In genomic region chr3:100184960-100185566, GRCh38 we compare ENCODE assay signal across 21 cellular contexts.
A peak's percentile ranks its signal among the peaks of the same experiment; 100 is the strongest.
DNase-seq lines count a peak whose midpoint lies in the region; ATAC-seq and FAIRE-seq lines count a peak whose summit lies in the region.
"Had no signal": no experiment of that assay in that cellular context is flagged by ENCODE, and none has a peak within 500 bp of the region (broad histone marks: within the 10 kb centered on the region; RNA-seq: fewer than 3 reads in every experiment).

No MANE protein-coding gene starts in this region.

- DNase-seq in Right ventricle myocardium inferior (ENCODE audit: missing footprints) (no peak), cardiac septum (ENCODE audit: low spot score) (no peak), dermis blood vessel endothelial cell (peak; percentile 12), GM19240 (ENCODE audit: insufficient read length, low spot score) (no peak), cerebellar cortex (ENCODE audit: low spot score) (no peak), RCC 7860 (ENCODE audit: low spot score) (no peak)
- DNase-seq: activated CD8-positive, alpha-beta memory T cell treated with anti-CD3 and anti-CD28 coated beads for 24 hours; activated naive CD8-positive, alpha-beta T cell treated with anti-CD3 and anti-CD28 coated beads, Interleukin-2, amount 50 U/mL, for 24 hours; CD4-positive, alpha-beta memory T cell; DMS53; naive B cell; NCI-H2081; SHP77 treated with DMSO at 0.1 percent for 48 hours; T-helper 2 cell had no signal

- peak overlapping the region; percentile 9 to 10 for H3K27ac ChIP-seq in mucosa of rectum (ENCODE audit: low read depth in 2 of 2, low read length in 2 of 2)
- H3K27ac ChIP-seq: parathyroid adenoma, thoracic aorta had no signal

- H3K4me3 ChIP-seq in mucosa of rectum (ENCODE audit: low read length in 2 of 2), result no peak overlapping the region
- H3K4me3 ChIP-seq: thoracic aorta had no signal

- no peak overlapping the region for H3K9ac ChIP-seq in mucosa of rectum (ENCODE audit: low read depth in 1 of 2, low read length in 2 of 2)
- H3K9ac ChIP-seq: parathyroid adenoma had no signal

- peaks cover 0 to 2% of the 10 kb centered on the region in 2 donors for H3K4me1 ChIP-seq in mucosa of rectum (ENCODE audit: control insufficient read depth in 2 of 2, insufficient read depth in 2 of 2, low read length in 2 of 2)
- H3K4me1 ChIP-seq: parathyroid adenoma had no signal

- no peaks in the 10 kb centered on the region for H3K36me3 ChIP-seq in mucosa of rectum (ENCODE audit: control insufficient read depth in 2 of 2, insufficient read depth in 2 of 2, low read length in 2 of 2)
- H3K36me3 ChIP-seq: thoracic aorta had no signal

- ATAC-seq in Right ventricle myocardium inferior (peak; percentile 33), HG03378 (IDR thresholded peaks at IDR 0.05; ENCODE audit: unreplicated experiment) (no peak)
- ATAC-seq: activated naive CD8-positive, alpha-beta T cell treated with anti-CD3 and anti-CD28 coated beads, Interleukin-2, amount 50 U/mL, for 24 hours; activated T-helper 17 cell treated with anti-CD3 and anti-CD28 coated beads, Interleukin-2, amount 50 U/mL, for 72 hours had no signal

- H3K9me3 ChIP-seq in mucosa of rectum (ENCODE audit: control insufficient read depth in 2 of 2, low read length in 2 of 2), result peaks cover 0 to under 1% of the 10 kb centered on the region in 2 donors
- H3K9me3 ChIP-seq: thoracic aorta had no signal

- intact Hi-C loops in Right ventricle myocardium inferior (cut with DNase I), result no loop called here
- intact Hi-C loops in cardiac septum (cut with DNase I), result no loop called here

- no peak for FAIRE-seq in RCC 7860 (lab: Jason Lieb, UNC)
- FAIRE-seq: H1, HepG2 had no signal

- no peaks in the 10 kb centered on the region for H3K27me3 ChIP-seq in mucosa of rectum (ENCODE audit: control insufficient read depth in 2 of 2, insufficient read depth in 2 of 2, low read length in 2 of 2)
